In the genomic region with DNA sequence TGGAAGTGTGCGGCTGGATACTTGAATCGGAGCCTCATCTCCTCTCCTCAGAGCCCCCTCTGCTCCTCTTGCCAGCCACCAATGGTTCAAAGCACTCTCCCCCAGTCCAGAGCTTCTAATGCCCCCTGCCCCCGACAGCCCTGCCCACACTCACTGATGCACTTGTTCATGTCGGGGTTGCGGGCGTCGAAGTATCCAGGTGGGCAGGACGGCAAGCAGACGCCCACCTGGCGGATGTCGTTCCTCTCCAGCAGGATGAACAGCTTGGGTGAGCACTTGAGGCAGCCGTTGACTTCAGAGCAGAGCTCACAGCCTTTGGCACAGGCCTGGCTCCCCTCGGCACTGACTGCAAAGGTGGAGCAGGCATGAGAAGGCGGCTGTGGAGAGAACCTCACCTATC, we compare ENCODE assay signal across 33 cellular contexts. TPM values are rescaled to one million over a fixed set of nuclear protein-coding genes. Genes with fewer than 3 reads are reported as not detected.
"Had no signal": no experiment of that assay in that cellular context is flagged by ENCODE, and none has a peak within 500 bp of the region (broad histone marks: within the 10 kb centered on the region; RNA-seq: fewer than 3 reads in every experiment).

No MANE protein-coding gene starts in this region.

- H3K9me3 ChIP-seq: ascending aorta, SJSA1, SK-N-SH had no signal

- H3K4me1 ChIP-seq: ascending aorta, SJSA1 had no signal

- H3K4me3 ChIP-seq: ascending aorta, cardiac muscle cell, SJSA1 had no signal

- H3K27me3 ChIP-seq: ascending aorta had no signal

- H3K27ac ChIP-seq: ascending aorta, cardiac muscle cell, SJSA1 had no signal

- ATAC-seq: activated CD4-positive, alpha-beta T cell treated with anti-CD3 and anti-CD28 coated beads for 36 hours; activated CD4-positive, CD25-positive, alpha-beta regulatory T cell treated with anti-CD3 and anti-CD28 coated beads, Interleukin-2, amount 50 U/mL, for 24 hours; activated CD8-positive, alpha-beta T cell treated with anti-CD3 and anti-CD28 coated beads, Interleukin-2, amount 10 ng/mL, durations not matched to agents 7 days and 5 days; Panc1; WTC11 had no signal

- DNase-seq: activated CD4-positive, alpha-beta T cell treated with anti-CD3 and anti-CD28 coated beads for 36 hours; activated CD4-positive, alpha-beta T cell treated with anti-CD3 and anti-CD28 coated beads, Interleukin-2, amount 10 ng/mL, durations not matched to agents 7 days and 5 days; activated CD4-positive, alpha-beta T cell treated with anti-CD3 and anti-CD28 coated beads, Interleukin-2, amount 50 U/mL, for 48 hours; activated CD8-positive, alpha-beta T cell treated with anti-CD3 and anti-CD28 coated beads, Interleukin-2, amount 10 ng/mL, durations not matched to agents 7 days and 5 days; activated gamma-delta T cell; activated naive CD4-positive, alpha-beta T cell treated with Interleukin-2 at 50 U/mL for 16 hours; activated naive CD8-positive, alpha-beta T cell treated with anti-CD3 and anti-CD28 coated beads, Interleukin-2, amount 10 ng/mL, durations not matched to agents 7 days and 5 days; activated T-cell treated with anti-CD3 and anti-CD28 coated beads, Interleukin-2, amount 50 U/mL, for 24 hours; amygdala; Karpas-422; KBM-7; NCI-H1048; NCI-H1105 treated with DMSO at 0.1 percent for 48 hours; NCI-H1436; NCI-H1694; NCI-H1930; NCI-H2081 treated with DMSO at 0.1 percent for 48 hours; NCI-H345; NCI-H526 treated with DMSO at 0.1 percent for 48 hours; NCI-H774; SHP77 treated with DMSO at 0.1 percent for 48 hours; SK-N-SH had no signal

- H3K36me3 ChIP-seq: ascending aorta, cardiac muscle cell, SJSA1 had no signal

RNA-seq across cellular contexts. Expression of a gene that starts 18.4 kb away (rescaled TPM):
- total RNA-seq: activated CD4-positive, alpha-beta T cell treated with anti-CD3 and anti-CD28 coated beads for 36 hours; activated CD4-positive, alpha-beta T cell treated with anti-CD3 and anti-CD28 coated beads, Interleukin-2, amount 10 ng/mL, durations not matched to agents 7 days and 5 days; activated CD8-positive, alpha-beta T cell treated with anti-CD3 and anti-CD28 coated beads, Interleukin-2, amount 10 ng/mL, durations not matched to agents 7 days and 5 days; activated naive CD8-positive, alpha-beta T cell treated with anti-CD3 and anti-CD28 coated beads, Interleukin-2, amount 10 ng/mL, durations not matched to agents 7 days and 5 days; activated T-helper 2 cell treated with anti-CD3 and anti-CD28 coated beads, Interferon-gamma antibody, Interleukin-2, Interleukin-4, amounts not matched to agents 10 μg/mL and 5 μg/mL and 100 μg/mL, durations not matched to agents 14 hours and 24 hours and 36 hours; ascending aorta; chondrocyte; MCF 10A; NCI-H460; RPMI7951; SJSA1 had no signal

RNA-seq across cellular contexts. Expression of a gene that starts 59.6 kb away (rescaled TPM):
- total RNA-seq: activated CD8-positive, alpha-beta T cell treated with anti-CD3 and anti-CD28 coated beads, Interleukin-2, amount 10 ng/mL, durations not matched to agents 7 days and 5 days; activated T-helper 2 cell treated with anti-CD3 and anti-CD28 coated beads, Interferon-gamma antibody, Interleukin-2, Interleukin-4, amounts not matched to agents 10 μg/mL and 5 μg/mL and 100 μg/mL, durations not matched to agents 14 hours and 24 hours and 36 hours; MCF 10A; NCI-H460 had no signal
